Comparison of ENCODE assay signal across 1 cellular context in genomic region chr3:196115678-196116083, GRCh38.
TF ChIP-seq lines count a peak whose summit lies in the region.

No MANE protein-coding gene starts in this region.

TF ChIP-seq in WTC11, 78 proteins besides CTCF, POLR2A, EP300 and RAD21 (continued from another document):
- TF ChIP-seq ZNF425 (CRISPR knock-in tag; conservative IDR thresholded peaks at IDR 0.05) (no peak), E2F1 (CRISPR knock-in tag; IDR thresholded peaks at IDR 0.05) (no peak), FOXJ3 (CRISPR knock-in tag; IDR thresholded peaks at IDR 0.05; ENCODE audit: borderline replicate concordance) (no peak), EMX1 (CRISPR knock-in tag; IDR thresholded peaks at IDR 0.05) (no peak), E2F5 (CRISPR knock-in tag; IDR thresholded peaks at IDR 0.05) (no peak), MXD4 (CRISPR knock-in tag; IDR thresholded peaks at IDR 0.05; ENCODE audit: borderline replicate concordance) (no peak)
